Comparison of ENCODE assay signal across 1 cellular context in genomic region chr2:80238692-80239469, GRCh38.
TF ChIP-seq lines count a peak whose summit lies in the region.

No MANE protein-coding gene starts in this region.

TF ChIP-seq in SK-N-SH treated with all-trans-retinoic acid at 6 μM for 48 hours, 23 proteins besides CTCF, POLR2A, EP300 and RAD21 (continued from another document):
- TF ChIP-seq TOX (CRISPR knock-in tag; IDR thresholded peaks at IDR 0.05; ENCODE audit: borderline replicate concordance) (no peak), RARB (CRISPR knock-in tag; IDR thresholded peaks at IDR 0.05) (no peak), GLIS3 (CRISPR knock-in tag; IDR thresholded peaks at IDR 0.05) (no peak), ZFP30 (CRISPR knock-in tag; IDR thresholded peaks at IDR 0.05) (no peak)
TF ChIP-seq in SK-N-SH treated with all-trans-retinoic acid at 6 μM for 48 hours: peak in this region for 0.
